Comparison of ENCODE assay signal across 9 cellular contexts in the genomic region with DNA sequence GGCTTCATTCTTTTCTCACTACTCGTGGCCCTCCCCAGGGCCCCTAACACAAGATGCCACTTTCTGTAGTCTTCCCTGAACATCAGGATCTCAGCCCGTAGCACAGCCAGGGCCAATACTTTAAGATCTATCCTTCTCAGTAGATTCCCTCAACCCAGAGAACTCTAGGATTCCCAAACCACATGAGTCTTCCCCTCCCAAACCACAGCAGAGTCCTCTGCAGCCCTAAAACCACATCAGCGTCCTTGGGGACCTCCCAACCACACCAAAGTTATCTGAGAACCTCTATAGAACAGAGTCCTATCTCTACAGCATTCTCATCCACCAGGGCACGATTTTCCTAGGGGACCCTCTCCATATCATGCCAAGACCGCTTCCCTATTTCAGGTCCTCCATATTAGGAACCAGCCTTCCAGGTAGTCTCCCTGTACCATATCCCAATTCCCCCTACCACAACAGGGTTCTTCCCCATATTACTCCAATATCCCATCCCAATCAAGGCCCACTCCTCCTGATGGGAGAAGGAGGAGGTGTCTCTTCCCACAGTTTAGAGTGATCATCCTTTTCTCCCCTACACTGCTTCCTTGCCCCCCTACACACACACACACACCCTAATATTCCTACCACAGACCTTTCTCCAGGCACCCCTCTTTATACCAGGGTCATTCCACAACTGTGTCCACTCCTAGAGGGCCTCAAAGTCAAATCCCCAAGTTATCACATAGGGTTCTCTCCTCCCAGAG. TPM values are rescaled to one million over a fixed set of nuclear protein-coding genes. Genes with fewer than 3 reads are reported as not detected.
DNase-seq lines count a peak whose midpoint lies in the region; ATAC-seq and TF ChIP-seq lines count a peak whose summit lies in the region.
"Had no signal": no experiment of that assay in that cellular context is flagged by ENCODE, and none has a peak within 500 bp of the region (broad histone marks: within the 10 kb centered on the region; RNA-seq: fewer than 3 reads in every experiment).

No MANE protein-coding gene starts in this region.

- H3K27ac ChIP-seq in MM.1S (ENCODE audit: low read length) (no peak overlapping the region), duodenal mucosa (ENCODE audit: low read depth, low read length) (no peak overlapping the region)

- H3K9me2 ChIP-seq in MM.1S (replicated peaks; ENCODE audit: insufficient read depth, low read length), result no peaks in the 10 kb centered on the region

- intact Hi-C loops in lower leg skin (cut with DNase I; ENCODE audit: low total_unique reads), result no loop called here

- H3K27ac Mint-ChIP-seq in naive thymus-derived CD8-positive, alpha-beta T cell, result peak overlapping the region; percentile 76 to 94 (median 88)

- peak overlapping the region; percentile 63 for H3K4me2 ChIP-seq in MM.1S (ENCODE audit: low read depth, low read length)

- H3F3A ChIP-seq in MM.1S (ENCODE audit: insufficient read depth, low read length), result peaks cover 14% of the 10 kb centered on the region

- no peaks in the 10 kb centered on the region for H4K20me1 ChIP-seq in MM.1S (ENCODE audit: insufficient read depth, low read length)

- H3K4me1 Mint-ChIP-seq in naive thymus-derived CD8-positive, alpha-beta T cell, result peaks cover 19 to 47% (median 30%) of the 10 kb centered on the region in 4 donors

- 58 to 67% methylated on average over 5 of the region's 5 CpGs for WGBS in lower leg skin, 2 donors

- POLR2A ChIA-PET in naive thymus-derived CD8-positive, alpha-beta T cell (lab: Charles Lee), result interaction anchor here (0.7 to 2.1 kb wide), 2 partner anchors 12 to 1523 kb away, joined by 3 to 53 read pairs; a partner anchor contains a TSS

- no peak for TF ChIP-seq POLR2A in lower leg skin (IDR thresholded peaks at IDR 0.05)

- H3K9me3 ChIP-seq in MM.1S (replicated peaks; ENCODE audit: insufficient read depth, low read length) (no peaks in the 10 kb centered on the region), duodenal mucosa (ENCODE audit: control insufficient read depth in 1 of 2, low read length in 2 of 2) (no peaks in the 10 kb centered on the region)

- no peak for ATAC-seq in naive thymus-derived CD8-positive, alpha-beta T cell

- no peak overlapping the region for H2AFZ ChIP-seq in MM.1S (ENCODE audit: low read length)

- H3K27me3 Mint-ChIP-seq in naive thymus-derived CD8-positive, alpha-beta T cell, result no peaks in the 10 kb centered on the region

- TF ChIP-seq CTCF in AG09309 (IDR thresholded peaks at IDR 0.05; ENCODE audit: control insufficient read depth, insufficient read depth, low read depth, low read length, missing control alignments) (no peak), MM.1S (IDR thresholded peaks at IDR 0.05; ENCODE audit: low read length) (no peak), lower leg skin (IDR thresholded peaks at IDR 0.05) (no peak)

- peaks cover 7% of the 10 kb centered on the region; the same call in 1 of the 2 replicates for H3K4me1 ChIP-seq in MM.1S (ENCODE audit: low read length)
- peaks cover 14 to 18% of the 10 kb centered on the region in 2 donors for H3K4me1 ChIP-seq in duodenal mucosa (ENCODE audit: control insufficient read depth in 1 of 2, insufficient read depth in 2 of 2, low read length in 2 of 2)

- H3K4me3 ChIP-seq in AG09309 (ENCODE audit: control insufficient read depth, low read depth, low read length) (peak overlapping the region; percentile 71), MM.1S (ENCODE audit: low read length) (peak overlapping the region; percentile 76), duodenal mucosa (ENCODE audit: low read depth in 1 of 2, low read length in 2 of 2) (peak overlapping the region; percentile 80 to 83), lower leg skin (ENCODE audit: low read depth, poor library complexity, severe bottlenecking) (no peak overlapping the region)

- DNase-seq in AG09309 (ENCODE audit: low read depth) (no peak), MM.1S (no peak), DMS 273 (lab: John Stamatoyannopoulos, UW; ENCODE audit: unreplicated experiment) (no peak), mesenteric fat pad (ENCODE audit: low spot score) (no peak), AG08396 (ENCODE audit: low spot score) (no peak), lower leg skin (ENCODE audit: low spot score in 2 of 2) (no peak)
- peak in 2 of 10 donors; percentile 45 to 56 for DNase-seq in naive thymus-derived CD8-positive, alpha-beta T cell

- peak overlapping the region; percentile 68 to 89 (median 80) for H3K4me3 Mint-ChIP-seq in naive thymus-derived CD8-positive, alpha-beta T cell

- no peaks in the 10 kb centered on the region for H3K9me3 Mint-ChIP-seq in naive thymus-derived CD8-positive, alpha-beta T cell

- H3K36me3 ChIP-seq in MM.1S (replicated peaks; ENCODE audit: insufficient read depth, low read length), result peaks cover 13% of the 10 kb centered on the region
- peaks cover 26 to 56% of the 10 kb centered on the region in 2 donors for H3K36me3 ChIP-seq in duodenal mucosa (ENCODE audit: control insufficient read depth in 1 of 2, insufficient read depth in 2 of 2, low read length in 2 of 2)

- H3K79me2 ChIP-seq in MM.1S (ENCODE audit: low read length), result peaks cover 19% of the 10 kb centered on the region

- H3K36me3 Mint-ChIP-seq in naive thymus-derived CD8-positive, alpha-beta T cell, result peaks cover 3 to 41% (median 16%) of the 10 kb centered on the region in 3 donors

- H3K9ac ChIP-seq in MM.1S (ENCODE audit: low read length) (peak overlapping the region; percentile 74; the same call in 1 of the 2 replicates), duodenal mucosa (ENCODE audit: low read depth in 1 of 2, low read length in 2 of 2) (peak overlapping the region; percentile 65 to 68)

- H3K27me3 ChIP-seq in MM.1S (replicated peaks; ENCODE audit: insufficient read depth, low read length) (no peaks in the 10 kb centered on the region), duodenal mucosa (ENCODE audit: control insufficient read depth in 1 of 2, insufficient read depth in 2 of 2, low read length in 2 of 2) (no peaks in the 10 kb centered on the region)

RNA-seq across cellular contexts. Expression of a gene that starts 1.4 kb away (rescaled TPM):
- total RNA-seq in naive thymus-derived CD8-positive, alpha-beta T cell, result 10 to 100 TPM; 18.0 to 19.7 TPM
- polyA plus RNA-seq in naive thymus-derived CD8-positive, alpha-beta T cell, result 1 to 10 TPM; 5.2 to 6.2 (median 5.6) TPM
- 8.8 TPM for total RNA-seq in mesenteric fat pad
- 10 to 100 TPM; 14.8 to 29.0 (median 19.7) TPM for total RNA-seq in lower leg skin

RNA-seq across cellular contexts. Expression of a gene that starts 13.7 kb away (rescaled TPM):
- 100 to 1,000 TPM; 336 to 365 TPM for total RNA-seq in naive thymus-derived CD8-positive, alpha-beta T cell
- 100 to 1,000 TPM; 231 to 246 (median 236) TPM for polyA plus RNA-seq in naive thymus-derived CD8-positive, alpha-beta T cell
- total RNA-seq in mesenteric fat pad, result 121 TPM
- total RNA-seq in lower leg skin, result 100 to 1,000 TPM; 167 to 224 (median 174) TPM

RNA-seq across cellular contexts. Expression of a gene that starts 53.9 kb away (rescaled TPM):
- total RNA-seq in naive thymus-derived CD8-positive, alpha-beta T cell, result not detected
- not detected for polyA plus RNA-seq in naive thymus-derived CD8-positive, alpha-beta T cell
- total RNA-seq in mesenteric fat pad, result not detected
- total RNA-seq in lower leg skin, result not detected
- total RNA-seq: glomerular endothelial cell had no signal
